ENCODE assay signal across 16 cellular contexts in genomic region chr7:37571806-37572205, GRCh38.
DNase-seq lines count a peak whose midpoint lies in the region; ATAC-seq and TF ChIP-seq lines count a peak whose summit lies in the region.
"Had no signal": no experiment of that assay in that cellular context is flagged by ENCODE, and none has a peak within 500 bp of the region (broad histone marks: within the 10 kb centered on the region; RNA-seq: fewer than 3 reads in every experiment).

No MANE protein-coding gene starts in this region.

- H3K4me3 ChIP-seq in epithelial cell of proximal tubule (ENCODE audit: low read depth, low read length) = no peak overlapping the region
- H3K4me3 ChIP-seq: GM23338 had no signal

- DNase-seq in epithelial cell of proximal tubule (ENCODE audit: low read depth) (peak; percentile 59), kidney tubule cell (ENCODE audit: low spot score) (peak; percentile 88), T1000 (lab: John Stamatoyannopoulos, UW) (no peak), DMS79 treated with DMSO at 0.1 percent for 48 hours (lab: John Stamatoyannopoulos, UW) (no peak), NCI-H146 treated with DMSO at 0.1 percent for 48 hours (lab: John Stamatoyannopoulos, UW; ENCODE audit: unreplicated experiment) (no peak)
- DNase-seq: ACHN; BE2C; C1 segment of cervical spinal cord; CD4-positive, CD25-positive, alpha-beta regulatory T cell; CD8-positive, alpha-beta memory T cell; COR-L47; DMS153; DMS79; HCEC 1CT had no signal

- no peak for TF ChIP-seq CTCF in epithelial cell of proximal tubule (conservative IDR thresholded peaks at IDR 0.05; ENCODE audit: low read depth, low read length)

- peak; percentile 52 for ATAC-seq in HG03432 (IDR thresholded peaks at IDR 0.05; ENCODE audit: unreplicated experiment)
- ATAC-seq: GM23338 had no signal

Comparison
In these comparisons a context has a peak if more than half of its experiments do, and no peak if none do; other contexts are left out.
1. DNase-seq: peak in epithelial cell of proximal tubule (single experiment) and kidney tubule cell (single experiment); none in T1000 (single experiment), DMS79 treated with DMSO at 0.1 percent for 48 hours (single experiment) and NCI-H146 treated with DMSO at 0.1 percent for 48 hours (single experiment).